9 cellular contexts compared by ENCODE assay signal in genomic region chr16:1152123-1152638, GRCh38. TPM values are rescaled to one million over a fixed set of nuclear protein-coding genes. Genes with fewer than 3 reads are reported as not detected.
A peak's percentile ranks its signal among the peaks of the same experiment; 100 is the strongest.
DNase-seq lines count a peak whose midpoint lies in the region; ATAC-seq and TF ChIP-seq lines count a peak whose summit lies in the region.
"Had no signal": no experiment of that assay in that cellular context is flagged by ENCODE, and none has a peak within 500 bp of the region (broad histone marks: within the 10 kb centered on the region; RNA-seq: fewer than 3 reads in every experiment).

No MANE protein-coding gene starts in this region.

- ATAC-seq in GM18505 (IDR thresholded peaks at IDR 0.05; ENCODE audit: unreplicated experiment) = no peak
- ATAC-seq in GM18858 (IDR thresholded peaks at IDR 0.05; ENCODE audit: unreplicated experiment) = no peak
- ATAC-seq in GM19035 (IDR thresholded peaks at IDR 0.05; ENCODE audit: unreplicated experiment) = no peak

- no peak for TF ChIP-seq CTCF in Peyer's patch (IDR thresholded peaks at IDR 0.05)

- H3K9me3 ChIP-seq in Peyer's patch = no peaks in the 10 kb centered on the region
- H3K9me3 ChIP-seq: pancreas had no signal

- H3K4me3 ChIP-seq in Peyer's patch = peak overlapping the region; percentile 26 to 58 (median 54)

- H3K36me3 ChIP-seq in Peyer's patch = no peaks in the 10 kb centered on the region
- H3K36me3 ChIP-seq: pancreas had no signal

- peaks cover 0 to 21% (median 9%) of the 10 kb centered on the region in 4 donors for H3K4me1 ChIP-seq in Peyer's patch
- H3K4me1 ChIP-seq: pancreas had no signal

- no peak for TF ChIP-seq POLR2A in Peyer's patch (IDR thresholded peaks at IDR 0.05)
- no peak for TF ChIP-seq POLR2A in GM18505 (IDR thresholded peaks at IDR 0.05; ENCODE audit: borderline replicate concordance, extremely low read depth, insufficient read depth, insufficient read length)

- H3K27me3 ChIP-seq in Peyer's patch = peaks cover 0 to 16% of the 10 kb centered on the region in 2 donors

- peak overlapping the region in 2 of 4 donors; percentile 55 to 58 for H3K27ac ChIP-seq in Peyer's patch
- H3K27ac ChIP-seq: pancreas had no signal

- DNase-seq in Peyer's patch (peak in 1 of 3 donors; percentile 54), iPS-NIHi11 (ENCODE audit: low spot score) (peak; percentile 69), NCI-H446 treated with DMSO at 0.1 percent for 48 hours (lab: John Stamatoyannopoulos, UW) (no peak)
- DNase-seq in activated effector memory CD4-positive, alpha-beta T cell treated with anti-CD3 and anti-CD28 coated beads, Interleukin-2, amount 50 U/mL, for 16 hours = peak; percentile 80
- peak; percentile 54 to 82 (median 72) for DNase-seq in stimulated activated naive CD4-positive, alpha-beta T cell (lab: John Stamatoyannopoulos, UW)
- DNase-seq: pancreas had no signal

RNA-seq across cellular contexts. Expression of gene CACNA1H, which starts 0.7 kb away (rescaled TPM):
- total RNA-seq in Peyer's patch = 10 to 100 TPM in 2 of 4 donors, 1 to 10 TPM in 2; 4.0 to 28.9 (median 9.7) TPM

RNA-seq across cellular contexts. Expression of gene C1QTNF8, which starts 56.1 kb away (rescaled TPM):
- not detected for total RNA-seq in Peyer's patch
- total RNA-seq: pancreas had no signal
